In genomic region chr10:93458821-93459257, GRCh38 we compare ENCODE assay signal across 7 cellular contexts. TPM values are rescaled to one million over a fixed set of nuclear protein-coding genes. Genes with fewer than 3 reads are reported as not detected.
DNase-seq lines count a peak whose midpoint lies in the region; FAIRE-seq and TF ChIP-seq lines count a peak whose summit lies in the region.

No MANE protein-coding gene starts in this region.

- peak overlapping the region; percentile 100 for H3K27ac Mint-ChIP-seq in astrocyte (ENCODE audit: unreplicated experiment)

- H3K27ac ChIP-seq in astrocyte (ENCODE audit: low read depth, low read length) = peak overlapping the region; percentile 95
- peak overlapping the region; percentile 79 to 94 (median 94) for H3K27ac ChIP-seq in stomach
- H3K27ac ChIP-seq in WERI-Rb-1 = no peak overlapping the region

- H3K36me3 Mint-ChIP-seq in astrocyte (ENCODE audit: low read depth, unreplicated experiment) = peaks cover 29% of the 10 kb centered on the region

- no peaks in the 10 kb centered on the region for H3K9me3 ChIP-seq in astrocyte (ENCODE audit: insufficient read depth, low read depth, low read length)
- no peaks in the 10 kb centered on the region for H3K9me3 ChIP-seq in stomach
- no peaks in the 10 kb centered on the region for H3K9me3 ChIP-seq in WERI-Rb-1 (ENCODE audit: severe bottlenecking)

- peaks cover 66% of the 10 kb centered on the region for H3K4me1 ChIP-seq in astrocyte (ENCODE audit: insufficient read depth, low read length)
- peaks cover 47 to 63% (median 55%) of the 10 kb centered on the region in 4 donors for H3K4me1 ChIP-seq in stomach

- intact Hi-C loops in stomach (cut with DNase I; ENCODE audit: low total_unique reads) = no loop called here

- H4K20me1 ChIP-seq in astrocyte (ENCODE audit: insufficient read depth, low read length) = no peaks in the 10 kb centered on the region

- H3K9ac ChIP-seq in astrocyte (ENCODE audit: low read length) = peak overlapping the region; percentile 80

- no peaks in the 10 kb centered on the region for H3K9me3 Mint-ChIP-seq in astrocyte (ENCODE audit: unreplicated experiment)

- DNase-seq in HT1080 (ENCODE audit: low read depth) (peak; percentile 100), astrocyte (ENCODE audit: low read depth) (peak; percentile 100), iris pigment epithelial cell (ENCODE audit: low read depth) (peak; percentile 100), stomach (peak; percentile 75), NCI-H82 (lab: John Stamatoyannopoulos, UW) (no peak), COLO668 (lab: John Stamatoyannopoulos, UW; ENCODE audit: unreplicated experiment) (no peak), WERI-Rb-1 (no peak)

- TF ChIP-seq CTCF in astrocyte (IDR thresholded peaks at IDR 0.05; ENCODE audit: insufficient read depth, low read depth, low read length) (no peak), stomach (IDR thresholded peaks at IDR 0.05) (no peak), WERI-Rb-1 (IDR thresholded peaks at IDR 0.05; ENCODE audit: low read depth, low read length) (no peak)

- peaks cover 37% of the 10 kb centered on the region for H3K36me3 ChIP-seq in astrocyte (ENCODE audit: insufficient read depth, low read length)
- peaks cover 0 to 16% (median 3%) of the 10 kb centered on the region in 4 donors for H3K36me3 ChIP-seq in stomach
- no peaks in the 10 kb centered on the region for H3K36me3 ChIP-seq in WERI-Rb-1

- no peak overlapping the region for H2AFZ ChIP-seq in astrocyte (ENCODE audit: low read depth, low read length)

- FAIRE-seq in astrocyte (lab: Jason Lieb, UNC) = peak; percentile 99

- peaks cover 81% of the 10 kb centered on the region for H3K79me2 ChIP-seq in astrocyte (ENCODE audit: insufficient read depth, low read length)

- TF ChIP-seq POLR2A in stomach (IDR thresholded peaks at IDR 0.05) = no peak

- H3K4me3 ChIP-seq in astrocyte (ENCODE audit: insufficient read depth, low read depth, low read length) = no peak overlapping the region
- no peak overlapping the region for H3K4me3 ChIP-seq in stomach
- H3K4me3 ChIP-seq in WERI-Rb-1 (ENCODE audit: low read depth, low read length) = no peak overlapping the region

- H3K4me3 Mint-ChIP-seq in astrocyte (ENCODE audit: unreplicated experiment) = peak overlapping the region; percentile 64

- TF ChIP-seq EP300 in stomach (IDR thresholded peaks at IDR 0.05) = no peak

- H3K27me3 ChIP-seq in astrocyte (ENCODE audit: insufficient read depth, low read length) (no peaks in the 10 kb centered on the region), stomach (no peaks in the 10 kb centered on the region), WERI-Rb-1 (ENCODE audit: insufficient read depth, low read depth, severe bottlenecking) (no peaks in the 10 kb centered on the region)

- H3K27me3 Mint-ChIP-seq in astrocyte (ENCODE audit: low read depth, unreplicated experiment) = no peaks in the 10 kb centered on the region

- 13 to 33% (median 21%) methylated on average over 6 of the region's 6 CpGs for WGBS in stomach, 5 donors

- peak overlapping the region; percentile 71 for H3K4me2 ChIP-seq in astrocyte (ENCODE audit: low read length)

- peaks cover 52% of the 10 kb centered on the region for H3K4me1 Mint-ChIP-seq in astrocyte (ENCODE audit: low read depth, unreplicated experiment)

RNA-seq across cellular contexts. Expression of gene MYOF, which starts 23.3 kb away (rescaled TPM):
- total RNA-seq in HT1080 (2014; rRNA removed; shearing (Covaris generic)) = 72.7 and 85.0 TPM in 2 replicates
- polyA plus RNA-seq in HT1080 (2015; cell fraction: cytosol; rRNA removed) = 89.5 and 122 TPM in 2 replicates
- 329 and 332 TPM in 2 replicates for polyA plus RNA-seq in HT1080 (2015; cell fraction: nucleus; rRNA removed)
- 299 and 306 TPM in 2 replicates for total RNA-seq in astrocyte
- total RNA-seq in stomach = 100 to 1,000 TPM in 1 of 5 donors, 10 to 100 TPM in 4; 29.5 to 111 (median 72.7) TPM
- polyA plus RNA-seq in stomach = 10 to 100 TPM in 2 of 3 donors, 1 to 10 TPM in 1; 5.0 to 24.2 (median 13.7) TPM

RNA-seq across cellular contexts. Expression of gene CEP55, which starts 37.6 kb away (rescaled TPM):
- total RNA-seq in HT1080 (2014; rRNA removed; shearing (Covaris generic)) = 86.3 and 87.3 TPM in 2 replicates
- 65.3 and 71.0 TPM in 2 replicates for polyA plus RNA-seq in HT1080 (2015; cell fraction: cytosol; rRNA removed)
- 41.7 and 49.9 TPM in 2 replicates for polyA plus RNA-seq in HT1080 (2015; cell fraction: nucleus; rRNA removed)
- total RNA-seq in astrocyte = 2.0 and 3.7 TPM in 2 replicates
- 1 to 10 TPM in 2 of 5 donors, under 1 TPM in 2, not detected in 1; 0.58 to 6.6 (median 1.1) TPM for total RNA-seq in stomach
- polyA plus RNA-seq in stomach = 1 to 10 TPM; 3.1 to 7.2 (median 5.2) TPM

Comparison
In these comparisons a context has a peak if more than half of its experiments do, and no peak if none do; other contexts are left out.
1. DNase-seq: peak in HT1080 (single experiment), astrocyte (single experiment), iris pigment epithelial cell (single experiment) and stomach (single experiment); none in NCI-H82 (single experiment), COLO668 (single experiment) and WERI-Rb-1 (single experiment).
2. RNA of gene CEP55, which starts 37.6 kb away (total RNA-seq): 86.3 to 87.3 TPM in HT1080; 2.0 to 3.7 TPM in astrocyte and 0.58 to 6.6 TPM in stomach; every median in the first group is over 10 times any median in the second.